In the genomic region with DNA sequence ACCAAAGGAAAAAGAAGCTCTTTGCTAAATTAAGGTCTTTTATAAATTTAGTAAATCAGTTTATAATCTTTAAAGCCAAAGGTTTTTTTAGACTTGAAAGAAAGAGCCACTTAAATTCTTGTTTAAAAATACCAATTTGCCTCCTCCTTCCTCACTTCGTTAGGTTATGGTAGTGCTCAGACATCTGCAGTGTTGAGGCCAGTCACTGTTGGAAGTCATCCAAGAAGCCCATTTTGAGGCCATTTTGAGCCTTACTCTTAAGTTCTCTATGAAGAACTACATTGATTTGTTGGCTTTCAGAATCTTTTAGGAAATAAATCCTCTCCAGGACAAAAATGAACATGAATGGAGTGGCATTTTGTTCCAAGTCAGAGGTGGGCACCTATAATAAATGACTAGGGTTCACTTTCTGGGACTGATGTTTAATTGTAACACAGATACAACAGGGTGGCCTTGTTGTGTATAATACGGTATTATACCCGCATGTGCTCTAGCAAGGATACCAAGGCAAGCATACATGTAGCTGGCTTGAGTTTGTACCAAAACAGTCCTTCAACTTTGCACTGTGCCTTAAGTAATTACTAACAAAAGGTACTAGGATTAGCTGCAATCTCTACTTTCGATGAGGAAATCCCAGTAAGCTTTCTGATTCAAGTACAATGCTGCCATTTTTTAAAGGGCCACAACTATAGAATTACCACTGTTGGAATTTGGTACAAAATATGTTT, we compare ENCODE assay signal across 2 cellular contexts.
A peak's percentile ranks its signal among the peaks of the same experiment; 100 is the strongest.
TF ChIP-seq lines count a peak whose summit lies in the region.

No MANE protein-coding gene starts in this region.

TF ChIP-seq in HepG2, 621 proteins besides CTCF, POLR2A, EP300 and RAD21 (continues in another document):
- peak; percentile 44 for TF ChIP-seq AGO2 (optimal IDR thresholded peaks at IDR 0.05; ENCODE audit: low read depth, low read length)
- no peak for TF ChIP-seq ZNF687 (CRISPR knock-in tag; IDR thresholded peaks at IDR 0.05)
- TF ChIP-seq ZNF891 (CRISPR knock-in tag; IDR thresholded peaks at IDR 0.05) = no peak
- no peak for TF ChIP-seq EZH2 (conservative IDR thresholded peaks at IDR 0.05; ENCODE audit: low read depth, low read length)
- TF ChIP-seq HNF4A (CRISPR knock-in tag; IDR thresholded peaks at IDR 0.05) = 0 out of 2 replicates have a peak, but pooled peaks have one; percentile 19
- TF ChIP-seq ZNF318 (CRISPR knock-in tag; IDR thresholded peaks at IDR 0.05) = no peak
- no peak for TF ChIP-seq TCF7L2 (IDR thresholded peaks at IDR 0.05; ENCODE audit: low read depth, low read length)
- TF ChIP-seq POLR2AphosphoS5 (IDR thresholded peaks at IDR 0.05; ENCODE audit: low read depth, low read length) = peak; percentile 20; the same call in 1 of the 2 replicates
- no peak for TF ChIP-seq ZNF563 (CRISPR knock-in tag; IDR thresholded peaks at IDR 0.05)
- peak; percentile 99 for TF ChIP-seq RBM22 (optimal IDR thresholded peaks at IDR 0.05; ENCODE audit: low read length)
- peak; percentile 21 for TF ChIP-seq YY1 (IDR thresholded peaks at IDR 0.05; ENCODE audit: insufficient read depth, insufficient replicate concordance, low read depth, low read length)
- TF ChIP-seq ARNT2 (CRISPR knock-in tag; IDR thresholded peaks at IDR 0.05; ENCODE audit: low read depth) = no peak
- no peak for TF ChIP-seq RFX1 (IDR thresholded peaks at IDR 0.05)
- no peak for TF ChIP-seq THAP11 (CRISPR knock-in tag; IDR thresholded peaks at IDR 0.05)

TF ChIP-seq in K562, 482 proteins besides CTCF, POLR2A, EP300 and RAD21:
- TF ChIP-seq NFIC (IDR thresholded peaks at IDR 0.05) = peak; percentile 54
- no peak for TF ChIP-seq MXI1 (IDR thresholded peaks at IDR 0.05; ENCODE audit: low read depth, low read length)
